Comparison of ENCODE assay signal across 1 cellular context in genomic region chr19:45391346-45391745, GRCh38.
TF ChIP-seq lines count a peak whose summit lies in the region.

No MANE protein-coding gene starts in this region.

TF ChIP-seq in GM12878, 131 proteins besides CTCF, POLR2A, EP300 and RAD21:
- TF ChIP-seq IKZF1 (conservative IDR thresholded peaks at IDR 0.05) = peak; percentile 30; the same call in 1 of the 2 replicates
- TF ChIP-seq ZBTB40 (IDR thresholded peaks at IDR 0.05; ENCODE audit: borderline replicate concordance) = no peak
- TF ChIP-seq IRF4 (IDR thresholded peaks at IDR 0.05; ENCODE audit: low read depth, low read length) = no peak
- peak; percentile 62 for TF ChIP-seq HCFC1 (IDR thresholded peaks at IDR 0.05; ENCODE audit: low read length)
- peak; percentile 71 for TF ChIP-seq SIX5 (IDR thresholded peaks at IDR 0.05; ENCODE audit: low read depth, low read length, severe bottlenecking)
- no peak for TF ChIP-seq SMAD1 (IDR thresholded peaks at IDR 0.05; ENCODE audit: low read depth, partially characterized antibody)
- TF ChIP-seq JUNB (IDR thresholded peaks at IDR 0.05) = no peak
- peak; percentile 52; the same call in 1 of the 2 replicates for TF ChIP-seq YY1 (IDR thresholded peaks at IDR 0.05; ENCODE audit: low read depth, low read length)
- no peak for TF ChIP-seq USF2 (IDR thresholded peaks at IDR 0.05; ENCODE audit: borderline replicate concordance, low read depth, low read length)
- no peak for TF ChIP-seq CHD1 (IDR thresholded peaks at IDR 0.05; ENCODE audit: low read depth, low read length)
